ENCODE assay signal across 13 cellular contexts in genomic region chr4:107853444-107854325, GRCh38. TPM values are rescaled to one million over a fixed set of nuclear protein-coding genes. Genes with fewer than 3 reads are reported as not detected.
DNase-seq lines count a peak whose midpoint lies in the region; ATAC-seq and TF ChIP-seq lines count a peak whose summit lies in the region.
"Had no signal": no experiment of that assay in that cellular context is flagged by ENCODE, and none has a peak within 500 bp of the region (broad histone marks: within the 10 kb centered on the region; RNA-seq: fewer than 3 reads in every experiment).

No MANE protein-coding gene starts in this region.

- H3K9me3 ChIP-seq in effector memory CD4-positive, alpha-beta T cell (ENCODE audit: control insufficient read depth, low read length) = no peaks in the 10 kb centered on the region
- H3K9me3 ChIP-seq: ovary had no signal

- DNase-seq in BJ (ENCODE audit: low read depth) (peak; percentile 19), NOMO-1 treated with DMSO at 0.1 percent for 48 hours (lab: John Stamatoyannopoulos, UW; ENCODE audit: unreplicated experiment) (peak; percentile 52), fibroblast of mammary gland (ENCODE audit: low read depth) (peak; percentile 86), non-pigmented ciliary epithelial cell (ENCODE audit: low read depth) (peak; percentile 65), caudate nucleus (lab: John Stamatoyannopoulos, UW) (no peak)
- DNase-seq in effector memory CD4-positive, alpha-beta T cell = no peak
- DNase-seq: activated CD4-positive, alpha-beta T cell treated with anti-CD3 and anti-CD28 coated beads, Interleukin-2, amount 10 ng/mL, durations not matched to agents 7 days and 5 days; activated naive CD8-positive, alpha-beta T cell treated with anti-CD3 and anti-CD28 coated beads, Interleukin-2, amount 50 U/mL, for 24 hours; C1 segment of cervical spinal cord; MV-4-11; ovary had no signal

- no peak overlapping the region for H3K4me3 ChIP-seq in BJ (ENCODE audit: low read depth, low read length)
- H3K4me3 ChIP-seq in fibroblast of mammary gland (ENCODE audit: control insufficient read depth, low read depth, low read length) = peak overlapping the region; percentile 34
- H3K4me3 ChIP-seq in effector memory CD4-positive, alpha-beta T cell (ENCODE audit: insufficient read depth, low read depth, low read length, poor library complexity, severe bottlenecking) = no peak overlapping the region
- H3K4me3 ChIP-seq: ovary had no signal

- TF ChIP-seq CTCF in BJ (IDR thresholded peaks at IDR 0.05; ENCODE audit: insufficient read depth, low read depth, low read length) (no peak), fibroblast of mammary gland (conservative IDR thresholded peaks at IDR 0.05; ENCODE audit: control insufficient read depth, insufficient read depth, low read depth, low read length) (no peak)

- H3K27ac ChIP-seq in effector memory CD4-positive, alpha-beta T cell (ENCODE audit: insufficient read depth, low read length, poor library complexity, severe bottlenecking) = no peak overlapping the region
- no peak overlapping the region for H3K27ac ChIP-seq in caudate nucleus (ENCODE audit: low read depth, low read length)
- H3K27ac ChIP-seq: ovary had no signal

- no peaks in the 10 kb centered on the region for H3K27me3 ChIP-seq in BJ (ENCODE audit: control insufficient read depth, insufficient read depth, low read length)
- peaks cover 5% of the 10 kb centered on the region for H3K27me3 ChIP-seq in effector memory CD4-positive, alpha-beta T cell (replicated peaks; ENCODE audit: control insufficient read depth, insufficient read depth, low read length, poor library complexity, severe bottlenecking)
- H3K27me3 ChIP-seq: ovary had no signal

- H3K4me1 ChIP-seq in effector memory CD4-positive, alpha-beta T cell (ENCODE audit: control insufficient read depth, insufficient read depth, low read length, poor library complexity, severe bottlenecking) = no peaks in the 10 kb centered on the region

- ATAC-seq in HG02759 (IDR thresholded peaks at IDR 0.05; ENCODE audit: unreplicated experiment) (no peak), HG02970 (IDR thresholded peaks at IDR 0.05; ENCODE audit: low FRiP score, unreplicated experiment) (no peak)
- ATAC-seq: activated naive CD8-positive, alpha-beta T cell treated with anti-CD3 and anti-CD28 coated beads, Interleukin-2, amount 50 U/mL, for 24 hours had no signal

- CTCF ChIA-PET in BJ (lab: Yijun Ruan, JAX) = interaction anchor here (1.4 to 1.8 kb wide), 2 partner anchors 14 to 95 kb away, joined by 5 read pairs; no protein-coding TSS in a partner anchor

- POLR2A ChIA-PET in BJ (lab: Charles Lee) = no interaction called here

- no peaks in the 10 kb centered on the region for H3K36me3 ChIP-seq in BJ (ENCODE audit: control insufficient read depth, insufficient read depth, low read length)
- H3K36me3 ChIP-seq in effector memory CD4-positive, alpha-beta T cell (ENCODE audit: control insufficient read depth, insufficient read depth, low read length) = no peaks in the 10 kb centered on the region
- H3K36me3 ChIP-seq: ovary had no signal

RNA-seq across cellular contexts. Expression of gene SGMS2, which starts 29.0 kb away (rescaled TPM):
- polyA plus RNA-seq in BJ (2011; rRNA removed) = 22.6 and 40.0 TPM in 2 replicates
- 47.5 and 49.8 TPM in 2 replicates for polyA minus RNA-seq in BJ (2011; rRNA and poly(A)+ RNA removed)

Comparison
In these comparisons a context has a peak if more than half of its experiments do, and no peak if none do; other contexts are left out.
1. DNase-seq: peak in BJ (single experiment), NOMO-1 treated with DMSO at 0.1 percent for 48 hours (single experiment), fibroblast of mammary gland (single experiment) and non-pigmented ciliary epithelial cell (single experiment); none in effector memory CD4-positive, alpha-beta T cell (0 of 3) and caudate nucleus (0 of 61).